ENCODE assay signal across 31 cellular contexts in the genomic region with DNA sequence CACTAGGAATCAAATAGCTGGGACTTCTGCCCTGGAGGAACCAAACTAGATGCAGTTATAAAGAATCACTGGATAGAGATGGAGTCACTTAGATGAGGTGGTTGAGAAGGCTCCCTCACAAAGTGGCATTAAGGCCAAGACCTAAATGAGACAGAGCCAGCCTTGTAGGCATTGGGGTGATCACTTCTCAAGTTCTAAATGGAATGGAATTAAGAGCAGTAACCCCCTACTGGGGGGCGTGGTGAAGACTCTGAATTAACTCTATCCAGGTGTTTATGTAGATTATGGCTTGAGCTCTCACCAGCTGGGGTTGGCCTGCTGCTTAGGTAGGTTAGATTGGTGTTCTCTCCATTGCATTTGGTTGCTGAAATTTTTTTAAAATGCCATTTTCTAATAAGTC.
"Had no signal": no experiment of that assay in that cellular context is flagged by ENCODE, and none has a peak within 500 bp of the region (broad histone marks: within the 10 kb centered on the region; RNA-seq: fewer than 3 reads in every experiment).

No MANE protein-coding gene starts in this region.

- H3K9me3 Mint-ChIP-seq: activated B cell treated with CpG ODN at 0.5 μM for 24 hours; activated CD4-positive, alpha-beta memory T cell treated with anti-CD3 and anti-CD28 coated beads for 36 hours; activated naive CD4-positive, alpha-beta T cell treated with anti-CD3 and anti-CD28 coated beads, Interleukin-2, amount 10 ng/mL, durations not matched to agents 7 days and 5 days; activated naive CD8-positive, alpha-beta T cell treated with anti-CD3 and anti-CD28 coated beads, Interleukin-2, amount 50 U/mL, for 24 hours; activated T-cell treated with anti-CD3 and anti-CD28 coated beads, Interleukin-2, amount 50 U/mL, for 4 hours; activated T-helper 1 cell treated with anti-CD3 and anti-CD28 coated beads, Interleukin-12 subunit alpha, Interleukin-12 subunit beta, Interleukin-2, Interleukin-4 antibody, amounts not matched to agents 30 ng/mL and 10 ng/mL and 1 ng/mL, durations not matched to agents 14 hours and 24 hours and 36 hours; brain; T-helper 1 cell treated with Interleukin-12 subunit alpha and Interleukin-12 subunit beta and Interleukin-4 antibody, amounts not matched to agents 30 μg/mL and 1 μg/mL, for 36 hours; T-helper 2 cell treated with Interferon-gamma antibody and Interleukin-4, amounts not matched to agents 5 μg/mL and 100 μg/mL, for 36 hours had no signal

- H3K4me3 ChIP-seq: MG63, SJCRH30, SK-N-MC had no signal

- H3K27ac ChIP-seq: SJCRH30, SK-N-MC had no signal

- H3K27ac Mint-ChIP-seq: activated B cell treated with CpG ODN at 0.5 μM for 24 hours; activated CD4-positive, alpha-beta memory T cell treated with anti-CD3 and anti-CD28 coated beads for 36 hours; activated naive CD4-positive, alpha-beta T cell treated with anti-CD3 and anti-CD28 coated beads, Interleukin-2, amount 10 ng/mL, durations not matched to agents 7 days and 5 days; activated naive CD8-positive, alpha-beta T cell; activated naive CD8-positive, alpha-beta T cell treated with anti-CD3 and anti-CD28 coated beads, Interleukin-2, amount 50 U/mL, for 24 hours; activated T-helper 1 cell treated with anti-CD3 and anti-CD28 coated beads, Interleukin-12 subunit alpha, Interleukin-12 subunit beta, Interleukin-2, Interleukin-4 antibody, amounts not matched to agents 30 ng/mL and 10 ng/mL and 1 ng/mL, durations not matched to agents 14 hours and 24 hours and 36 hours; brain; T-helper 1 cell treated with Interleukin-12 subunit alpha and Interleukin-12 subunit beta and Interleukin-4 antibody, amounts not matched to agents 30 μg/mL and 1 μg/mL, for 36 hours; T-helper 2 cell treated with Interferon-gamma antibody and Interleukin-4, amounts not matched to agents 5 μg/mL and 100 μg/mL, for 36 hours had no signal

- H3K4me3 Mint-ChIP-seq: activated B cell treated with CpG ODN at 0.5 μM for 24 hours; activated CD4-positive, alpha-beta memory T cell treated with anti-CD3 and anti-CD28 coated beads for 36 hours; activated naive CD4-positive, alpha-beta T cell treated with anti-CD3 and anti-CD28 coated beads, Interleukin-2, amount 10 ng/mL, durations not matched to agents 7 days and 5 days; activated naive CD8-positive, alpha-beta T cell; activated naive CD8-positive, alpha-beta T cell treated with anti-CD3 and anti-CD28 coated beads, Interleukin-2, amount 50 U/mL, for 24 hours; activated T-cell treated with anti-CD3 and anti-CD28 coated beads, Interleukin-2, amount 50 U/mL, for 4 hours; activated T-helper 1 cell treated with anti-CD3 and anti-CD28 coated beads, Interleukin-12 subunit alpha, Interleukin-12 subunit beta, Interleukin-2, Interleukin-4 antibody, amounts not matched to agents 30 ng/mL and 10 ng/mL and 1 ng/mL, durations not matched to agents 14 hours and 24 hours and 36 hours; brain; T-helper 1 cell treated with Interleukin-12 subunit alpha and Interleukin-12 subunit beta and Interleukin-4 antibody, amounts not matched to agents 30 μg/mL and 1 μg/mL, for 36 hours; T-helper 2 cell treated with Interferon-gamma antibody and Interleukin-4, amounts not matched to agents 5 μg/mL and 100 μg/mL, for 36 hours had no signal

- DNase-seq: activated B cell treated with CpG ODN at 0.5 μM for 24 hours; activated CD4-positive, alpha-beta memory T cell treated with anti-CD3 and anti-CD28 coated beads for 36 hours; activated CD4-positive, alpha-beta T cell treated with anti-CD3 and anti-CD28 coated beads for 4 hours; activated CD4-positive, alpha-beta T cell treated with anti-CD3 and anti-CD28 coated beads, Interleukin-2, amount 50 U/mL, for 1 hour; activated CD4-positive, CD25-positive, alpha-beta regulatory T cell treated with anti-CD3 and anti-CD28 coated beads, Interleukin-2, amount 50 U/mL, for 72 hours; activated CD8-positive, alpha-beta memory T cell treated with anti-CD3 and anti-CD28 coated beads, Interleukin-2, amount 50 U/mL, for 4 hours; activated naive CD4-positive, alpha-beta T cell treated with anti-CD3 and anti-CD28 coated beads, Interleukin-2, amount 10 ng/mL, durations not matched to agents 7 days and 5 days; activated naive CD8-positive, alpha-beta T cell treated with anti-CD3 and anti-CD28 coated beads, Interleukin-2, amount 50 U/mL, for 24 hours; activated T-cell treated with anti-CD3 and anti-CD28 coated beads for 4 hours; activated T-cell treated with anti-CD3 and anti-CD28 coated beads, Interleukin-2, amount 50 U/mL, for 4 hours; anterior cingulate cortex; caudate nucleus; cerebellar nuclear complex; Kasumi-1; KG1; MG63; NCI-H1048; NCI-H1436 treated with DMSO at 0.1 percent for 48 hours; NCI-H1694 treated with DMSO at 0.1 percent for 48 hours; NCI-H2029; NCI-H345; NCI-H524 treated with DMSO at 0.1 percent for 48 hours; SHP77; SJCRH30 had no signal

- H3K4me1 Mint-ChIP-seq: activated B cell treated with CpG ODN at 0.5 μM for 24 hours, brain had no signal

- H3K9me3 ChIP-seq: MG63, SJCRH30 had no signal

- H3K36me3 ChIP-seq: SJCRH30 had no signal

- ATAC-seq: activated naive CD8-positive, alpha-beta T cell treated with anti-CD3 and anti-CD28 coated beads, Interleukin-2, amount 50 U/mL, for 24 hours; activated T-cell treated with anti-CD3 and anti-CD28 coated beads, Interleukin-2, amount 50 U/mL, for 4 hours; Panc1 had no signal

- H3K27me3 Mint-ChIP-seq: activated B cell treated with CpG ODN at 0.5 μM for 24 hours; activated CD4-positive, alpha-beta memory T cell treated with anti-CD3 and anti-CD28 coated beads for 36 hours; activated naive CD4-positive, alpha-beta T cell treated with anti-CD3 and anti-CD28 coated beads, Interleukin-2, amount 10 ng/mL, durations not matched to agents 7 days and 5 days; activated naive CD8-positive, alpha-beta T cell; activated naive CD8-positive, alpha-beta T cell treated with anti-CD3 and anti-CD28 coated beads, Interleukin-2, amount 50 U/mL, for 24 hours; brain had no signal

- H3K4me1 ChIP-seq: SJCRH30 had no signal

- H3K27me3 ChIP-seq: MG63, SJCRH30 had no signal
